Comparison of ENCODE assay signal across 24 cellular contexts in genomic region chr13:113288880-113289279, GRCh38.
"Had no signal": no experiment of that assay in that cellular context is flagged by ENCODE, and none has a peak within 500 bp of the region (broad histone marks: within the 10 kb centered on the region; RNA-seq: fewer than 3 reads in every experiment).

No MANE protein-coding gene starts in this region.

- DNase-seq: activated CD4-positive, alpha-beta T cell treated with anti-CD3 and anti-CD28 coated beads for 1 hour; activated CD8-positive, alpha-beta memory T cell treated with anti-CD3 and anti-CD28 coated beads for 24 hours; activated CD8-positive, alpha-beta memory T cell treated with anti-CD3 and anti-CD28 coated beads, Interleukin-2, amount 50 U/mL, for 4 hours; activated naive CD4-positive, alpha-beta T cell; activated T-cell treated with anti-CD3 and anti-CD28 coated beads, Interleukin-2, amount 50 U/mL, for 24 hours; adrenal gland; cerebellar nuclear complex; cortex of kidney; endodermal cell; left lung; naive thymus-derived CD4-positive, alpha-beta T cell; occipital lobe; retina; stimulated activated CD4-positive, alpha-beta T cell treated with anti-CD3 and anti-CD28 coated beads, Interleukin-4, amount 100 ng/mL, for 1 hour; stimulated activated naive CD4-positive, alpha-beta T cell treated with Interleukin-2 at 50 U/mL for 16 hours; T-cell; thyroid gland; upper lobe of right lung; WERI-Rb-1 had no signal

- H3K27ac ChIP-seq: adrenal gland, ascending aorta, epithelial cell of prostate, left lung, thyroid gland, upper lobe of right lung, WERI-Rb-1 had no signal

- H3K4me3 ChIP-seq: adrenal gland, ascending aorta, left lung, lung, thyroid gland, upper lobe of right lung had no signal

- H3K9me3 ChIP-seq: adrenal gland, ascending aorta, left lung, thyroid gland, upper lobe of right lung had no signal

- H3K36me3 ChIP-seq: adrenal gland, ascending aorta, left lung, thyroid gland, upper lobe of right lung, WERI-Rb-1 had no signal

- H3K27me3 ChIP-seq: ascending aorta, thyroid gland had no signal

- H3K4me1 ChIP-seq: ascending aorta, thyroid gland, upper lobe of right lung had no signal

- FAIRE-seq: TTC549 had no signal

- ATAC-seq: activated T-helper 17 cell treated with anti-CD3 and anti-CD28 coated beads, Interleukin-2, amount 50 U/mL, for 72 hours; left lung; naive thymus-derived CD4-positive, alpha-beta T cell; T-cell; upper lobe of right lung had no signal
